ENCODE assay signal across 8 cellular contexts in genomic region chr10:123994417-123995081, GRCh38.
A peak's percentile ranks its signal among the peaks of the same experiment; 100 is the strongest.
DNase-seq lines count a peak whose midpoint lies in the region; ATAC-seq and TF ChIP-seq lines count a peak whose summit lies in the region.

No MANE protein-coding gene starts in this region.

- peak overlapping the region; percentile 39 for H3K4me3 ChIP-seq in H7 (ENCODE audit: insufficient read depth, low read depth, low read length)
- H3K4me3 ChIP-seq in mammary epithelial cell (replicated peaks in 1 of 3; ENCODE audit: insufficient read depth in 1 of 3, low read depth in 2 of 3, low read length in 3 of 3): peak overlapping the region in 1 of 3 experiments; percentile 4

- in situ Hi-C loops in mammary epithelial cell (cut with MboI; ENCODE audit: low sequenced_read_pairs in 2 of 2): loop anchor here (5.0 kb wide), 2 partner anchors 388 to 393 kb away; no protein-coding TSS in a partner anchor

- intact Hi-C loops in mammary epithelial cell (cut with micrococcal nuclease): loop anchor here (1.0 to 10.0 kb wide), 9 partner anchors 75 to 746 kb away; no protein-coding TSS in a partner anchor

- dilution Hi-C loops in mammary epithelial cell (cut with HindIII; ENCODE audit: low sequenced_read_pairs): loop anchor here (5.0 kb wide), 3 partner anchors 98 to 398 kb away; partner anchors contain the start of gene CHST15

- no TSS peak for BruUV-seq in mammary epithelial cell (replicated peaks; lab: Mats Ljungman, UMichigan)

- H3K27me3 ChIP-seq in H7 (ENCODE audit: control insufficient read depth, insufficient read depth, low read length) (peaks cover 7% of the 10 kb centered on the region), mammary epithelial cell (ENCODE audit: insufficient read depth, low read length) (no peaks in the 10 kb centered on the region)

- peaks cover 45% of the 10 kb centered on the region for H3K4me1 ChIP-seq in mammary epithelial cell (ENCODE audit: insufficient read depth, low read length)

- no peaks in the 10 kb centered on the region for H3K9me3 ChIP-seq in mammary epithelial cell (replicated peaks; ENCODE audit: insufficient read depth, low read length)

- H3K4me3 Mint-ChIP-seq in WTC11 (peak overlapping the region; percentile 70), immature natural killer cell (peak overlapping the region in 1 of 5 donors; percentile 46)

- CTCF ChIA-PET in WTC11 (lab: Charles Lee): interaction anchor here (0.5 to 4.6 kb wide), 104 partner anchors 8 to 748 kb away, joined by 3 to 128 read pairs (median 5); partner anchors contain the start of genes CHST15, CPXM2, LHPP and OAT
- CTCF ChIA-PET in mammary epithelial cell (lab: Charles Lee; ENCODE audit: low non-redundant PET): interaction anchor here (0.6 to 1.3 kb wide), 14 partner anchors 14 to 671 kb away, joined by 3 to 14 read pairs (median 5); no protein-coding TSS in a partner anchor

- 26% methylated on average over 20 of the region's 30 CpGs for WGBS in mammary epithelial cell (ENCODE audit: low coverage, missing lambda C conversion rate)

- no peaks in the 10 kb centered on the region for H3K36me3 ChIP-seq in H7 (replicated peaks; ENCODE audit: control insufficient read depth, insufficient read depth, low read length)
- H3K36me3 ChIP-seq in mammary epithelial cell (ENCODE audit: insufficient read depth, low read length): no peaks in the 10 kb centered on the region

- peak overlapping the region; percentile 66 for H2AFZ ChIP-seq in mammary epithelial cell (ENCODE audit: low read depth, low read length)

- peak; percentile 68 for ATAC-seq in WTC11
- no peak for ATAC-seq in GM21528 (IDR thresholded peaks at IDR 0.05; ENCODE audit: low FRiP score, unreplicated experiment)

- H3K36me3 Mint-ChIP-seq in WTC11: no peaks in the 10 kb centered on the region
- H3K36me3 Mint-ChIP-seq in immature natural killer cell: no peaks in the 10 kb centered on the region

- peak overlapping the region; percentile 78 for H3K4me2 ChIP-seq in mammary epithelial cell (ENCODE audit: insufficient read depth, low read depth, low read length)

- TF ChIP-seq CTCF in WTC11 (IDR thresholded peaks at IDR 0.05): peak; percentile 100
- peak; percentile 85 to 94 for TF ChIP-seq CTCF in mammary epithelial cell (conservative IDR thresholded peaks at IDR 0.05 in 1 of 2, IDR thresholded peaks at IDR 0.05 in 1 of 2; ENCODE audit: extremely low read depth in 1 of 2, insufficient read depth in 1 of 2, low read depth in 1 of 2, low read length in 2 of 2)

- H3K27ac Mint-ChIP-seq in WTC11: no peak overlapping the region
- H3K27ac Mint-ChIP-seq in immature natural killer cell: no peak overlapping the region

- DNase-seq in CMK (ENCODE audit: low read depth): peak; percentile 35
- DNase-seq in H7: peak; percentile 97
- peak; percentile 13 for DNase-seq in NCI-H1694 (lab: John Stamatoyannopoulos, UW)
- DNase-seq in WTC11 (ENCODE audit: low spot score): peak; percentile 97
- peak; percentile 88 for DNase-seq in mammary epithelial cell
- DNase-seq in immature natural killer cell: peak; percentile 67 to 73 (median 70)
- peak; percentile 59 for DNase-seq in smooth muscle cell of the brain vasculature (ENCODE audit: low read depth, low spot score)

- H3K27me3 Mint-ChIP-seq in WTC11 (ENCODE audit: low read depth) (peaks cover 47% of the 10 kb centered on the region), immature natural killer cell (ENCODE audit: low read depth in 3 of 3) (peaks cover 12 to 38% (median 29%) of the 10 kb centered on the region in 3 donors)

- POLR2A ChIA-PET in WTC11 (lab: Charles Lee): no interaction called here

- H3K27ac ChIP-seq in mammary epithelial cell (ENCODE audit: insufficient read depth, low read depth, low read length): peak overlapping the region; percentile 72

- H4K20me1 ChIP-seq in mammary epithelial cell (ENCODE audit: insufficient read depth, low read length): no peaks in the 10 kb centered on the region

- H3K9me3 Mint-ChIP-seq in WTC11 (no peaks in the 10 kb centered on the region), immature natural killer cell (no peaks in the 10 kb centered on the region)

- no peaks in the 10 kb centered on the region for H3K79me2 ChIP-seq in mammary epithelial cell (ENCODE audit: insufficient read depth, low read length)

- H3K4me1 Mint-ChIP-seq in WTC11: peaks cover 20% of the 10 kb centered on the region
- peaks cover 4 to 14% of the 10 kb centered on the region in 2 donors for H3K4me1 Mint-ChIP-seq in immature natural killer cell

- H3K9ac ChIP-seq in mammary epithelial cell (ENCODE audit: insufficient read depth, low read length): peak overlapping the region; percentile 67

TF ChIP-seq in WTC11, 78 proteins besides CTCF, POLR2A, EP300 and RAD21:
- TF ChIP-seq SP1 (CRISPR knock-in tag; conservative IDR thresholded peaks at IDR 0.05) (peak; percentile 52; the same call in 1 of the 2 replicates), IRF1 (CRISPR knock-in tag; IDR thresholded peaks at IDR 0.05) (no peak), ERG (CRISPR knock-in tag; IDR thresholded peaks at IDR 0.05) (no peak), CBFB (CRISPR knock-in tag; IDR thresholded peaks at IDR 0.05; ENCODE audit: low read depth) (no peak), ZNF671 (CRISPR knock-in tag; IDR thresholded peaks at IDR 0.05) (no peak), ZSCAN18 (CRISPR knock-in tag; IDR thresholded peaks at IDR 0.05) (no peak), ZNF219 (CRISPR knock-in tag; IDR thresholded peaks at IDR 0.05; ENCODE audit: borderline replicate concordance) (no peak), ETV6 (CRISPR knock-in tag; IDR thresholded peaks at IDR 0.05) (0 out of 2 replicates have a peak, but pooled peaks have one; percentile 52)
TF ChIP-seq in WTC11: peak in this region for 2.

Comparison
In these comparisons a context has a peak if more than half of its experiments do, and no peak if none do; other contexts are left out.
1. DNase-seq: peak in every context shown above with its lines; median percentile 97 in H7; 97 in WTC11; 88 in mammary epithelial cell; 70 in immature natural killer cell; 59 in smooth muscle cell of the brain vasculature; 35 in CMK; 13 in NCI-H1694.